Comparison of ENCODE assay signal across 20 cellular contexts in the genomic region with DNA sequence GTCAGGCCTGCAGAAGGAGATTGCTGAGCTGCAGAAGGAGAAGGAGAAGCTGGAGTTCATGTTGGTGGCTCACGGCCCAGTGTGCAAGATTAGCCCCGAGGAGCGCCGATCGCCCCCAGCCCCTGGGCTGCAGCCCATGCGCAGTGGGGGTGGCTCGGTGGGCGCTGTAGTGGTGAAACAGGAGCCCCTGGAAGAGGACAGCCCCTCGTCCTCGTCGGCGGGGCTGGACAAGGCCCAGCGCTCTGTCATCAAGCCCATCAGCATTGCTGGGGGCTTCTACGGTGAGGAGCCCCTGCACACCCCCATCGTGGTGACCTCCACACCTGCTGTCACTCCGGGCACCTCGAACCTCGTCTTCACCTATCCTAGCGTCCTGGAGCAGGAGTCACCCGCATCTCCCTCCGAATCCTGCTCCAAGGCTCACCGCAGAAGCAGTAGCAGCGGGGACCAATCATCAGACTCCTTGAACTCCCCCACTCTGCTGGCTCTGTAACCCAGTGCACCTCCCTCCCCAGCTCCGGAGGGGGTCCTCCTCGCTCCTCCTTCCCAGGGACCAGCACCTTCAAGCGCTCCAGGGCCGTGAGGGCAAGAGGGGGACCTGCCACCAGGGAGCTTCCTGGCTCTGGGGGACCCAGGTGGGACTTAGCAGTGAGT. TPM values are rescaled to one million over a fixed set of nuclear protein-coding genes. Genes with fewer than 3 reads are reported as not detected.
DNase-seq lines count a peak whose midpoint lies in the region; ATAC-seq, FAIRE-seq and TF ChIP-seq lines count a peak whose summit lies in the region.
"Had no signal": no experiment of that assay in that cellular context is flagged by ENCODE, and none has a peak within 500 bp of the region (broad histone marks: within the 10 kb centered on the region; RNA-seq: fewer than 3 reads in every experiment).

No MANE protein-coding gene starts in this region.

- CTCF ChIA-PET in HepG2 (lab: Yijun Ruan, JAX; ENCODE audit: low intra/inter-chr PET ratio, low total read pairs) (no interaction called here), MCF 10A (lab: Yijun Ruan, JAX) (interaction anchor here (0.6 kb wide), 2 partner anchors 63 to 367 kb away, joined by 3 to 4 read pairs; no protein-coding TSS in a partner anchor)
- CTCF ChIA-PET in naive thymus-derived CD4-positive, alpha-beta T cell (lab: Charles Lee): interaction anchor here (1.7 kb wide), 1 partner anchor 12 kb away, joined by 3 read pairs; no protein-coding TSS in a partner anchor

- H3K4me1 ChIP-seq in HepG2 (ENCODE audit: insufficient read depth, low read length): peaks cover 22% of the 10 kb centered on the region
- peaks cover 0 to 19% (median 8%) of the 10 kb centered on the region in 4 donors for H3K4me1 ChIP-seq in right lobe of liver
- H3K4me1 ChIP-seq in naive thymus-derived CD4-positive, alpha-beta T cell (ENCODE audit: control insufficient read depth in 2 of 2, insufficient read depth in 2 of 2, low read length in 2 of 2): peaks cover 28 to 48% of the 10 kb centered on the region in 2 donors

- H3K9me3 Mint-ChIP-seq in naive thymus-derived CD4-positive, alpha-beta T cell: no peaks in the 10 kb centered on the region
- no peaks in the 10 kb centered on the region for H3K9me3 Mint-ChIP-seq in MCF 10A (ENCODE audit: unreplicated experiment)
- H3K9me3 Mint-ChIP-seq: activated naive CD4-positive, alpha-beta T cell treated with anti-CD3 and anti-CD28 coated beads, Interleukin-2, amount 50 U/mL, for 24 hours; stimulated activated memory B cell treated with anti-CD40 and anti-IgM and Interleukin-4, amounts not matched to agents 10 μg/mL and 1 μg/mL and 100 μg/mL, for 72 hours; WTC11 had no signal

- WGBS in HepG2 (ENCODE audit: low lambda C conversion rate): 96% methylated on average over 26 of the region's 27 CpGs
- WGBS in right lobe of liver (ENCODE audit: insufficient coverage, low coverage, low lambda C conversion rate, missing lambda C conversion rate): no CpG with 5 or more reads among the region's 27 CpGs

- no peak for TF ChIP-seq CTCF in HepG2 (CRISPR knock-in tag; IDR thresholded peaks at IDR 0.05)
- TF ChIP-seq CTCF in right lobe of liver (IDR thresholded peaks at IDR 0.05): no peak
- no peak for TF ChIP-seq CTCF in MCF 10A (IDR thresholded peaks at IDR 0.05; ENCODE audit: unreplicated experiment)

- DNase-seq in HepG2 (ENCODE audit: low spot score): no peak
- DNase-seq in right lobe of liver: no peak
- DNase-seq in T-helper 17 cell: no peak
- no peak for DNase-seq in naive thymus-derived CD4-positive, alpha-beta T cell
- no peak for DNase-seq in NCI-H2227 (lab: John Stamatoyannopoulos, UW; ENCODE audit: unreplicated experiment)
- DNase-seq in HPDE6-E6E7 (ENCODE audit: extremely low spot score): no peak
- DNase-seq in MCF 10A (ENCODE audit: unreplicated experiment): no peak
- DNase-seq: activated CD8-positive, alpha-beta memory T cell treated with anti-CD3 and anti-CD28 coated beads, Interleukin-2, amount 50 U/mL, for 48 hours; Karpas-422; left ventricle myocardium superior; NCI-H1105; NCI-H2081 treated with DMSO at 0.1 percent for 48 hours; NCI-H510A treated with DMSO at 0.1 percent for 48 hours; right cardiac atrium had no signal

- H3K27ac ChIP-seq in HepG2 (ENCODE audit: extremely low read length, insufficient read depth, low read length): no peak overlapping the region
- no peak overlapping the region for H3K27ac ChIP-seq in right lobe of liver
- no peak overlapping the region for H3K27ac ChIP-seq in naive thymus-derived CD4-positive, alpha-beta T cell (ENCODE audit: low read depth, low read length)

- no peak overlapping the region for H2AFZ ChIP-seq in HepG2 (ENCODE audit: low read length)

- H4K20me1 ChIP-seq in HepG2 (ENCODE audit: insufficient read depth, low read length): peaks cover 34% of the 10 kb centered on the region; the same call in 1 of the 2 replicates

- no TSS peak for BruUV-seq in HepG2 (replicated peaks; lab: Mats Ljungman, UMichigan)
- BruUV-seq in MCF 10A (replicated peaks; lab: Mats Ljungman, UMichigan): no TSS peak

- no peaks in the 10 kb centered on the region for H3K27me3 ChIP-seq in HepG2 (ENCODE audit: control insufficient read depth in 1 of 2, insufficient read depth in 2 of 2, low read length in 2 of 2)
- no peaks in the 10 kb centered on the region for H3K27me3 ChIP-seq in right lobe of liver
- no peaks in the 10 kb centered on the region for H3K27me3 ChIP-seq in naive thymus-derived CD4-positive, alpha-beta T cell (ENCODE audit: control insufficient read depth in 2 of 2, insufficient read depth in 2 of 2, low read length in 2 of 2)
- H3K27me3 ChIP-seq: tibial artery had no signal

- no peak for TF ChIP-seq POLR2A in HepG2 (IDR thresholded peaks at IDR 0.05; ENCODE audit: insufficient read depth in 1 of 2, low read depth in 2 of 2, low read length in 2 of 2)
- no peak for TF ChIP-seq POLR2A in right lobe of liver (IDR thresholded peaks at IDR 0.05)

- TF ChIP-seq EP300 in HepG2 (IDR thresholded peaks at IDR 0.05; ENCODE audit: low read depth in 2 of 2, low read length in 2 of 2) (no peak), HepG2 (CRISPR knock-in tag; IDR thresholded peaks at IDR 0.05; ENCODE audit: borderline replicate concordance) (no peak)

- no peak for FAIRE-seq in HepG2 (lab: Jason Lieb, UNC)
- FAIRE-seq: D721Med, H1 had no signal

- ATAC-seq in HepG2: no peak
- ATAC-seq in right lobe of liver: no peak
- ATAC-seq in T-helper 17 cell: no peak
- ATAC-seq in naive thymus-derived CD4-positive, alpha-beta T cell: no peak
- ATAC-seq: stimulated activated memory B cell treated with anti-CD40 and anti-IgM and Interleukin-4, amounts not matched to agents 10 μg/mL and 1 μg/mL and 100 μg/mL, for 72 hours; WTC11 had no signal

- intact Hi-C loops in HepG2 (cut with micrococcal nuclease; ENCODE audit: unreplicated experiment) (no loop called here), right lobe of liver (cut with DNase I) (no loop called here), MCF 10A (cut with micrococcal nuclease) (no loop called here)
- intact Hi-C loops in naive thymus-derived CD4-positive, alpha-beta T cell (cut with micrococcal nuclease): loop anchor here in 1 of 2 donors (2.0 kb wide), 1 partner anchor 41 kb away; no protein-coding TSS in a partner anchor

- H3K27me3 Mint-ChIP-seq in T-helper 17 cell (no peaks in the 10 kb centered on the region), MCF 10A (ENCODE audit: insufficient read depth, unreplicated experiment) (no peaks in the 10 kb centered on the region)
- H3K27me3 Mint-ChIP-seq in naive thymus-derived CD4-positive, alpha-beta T cell: no peaks in the 10 kb centered on the region
- H3K27me3 Mint-ChIP-seq: activated naive CD4-positive, alpha-beta T cell treated with anti-CD3 and anti-CD28 coated beads, Interleukin-2, amount 50 U/mL, for 24 hours had no signal

- peaks cover 51 to 65% of the 10 kb centered on the region in 2 experiments for H3K36me3 ChIP-seq in HepG2 (replicated peaks in 1 of 2; ENCODE audit: control insufficient read depth in 1 of 2, insufficient read depth in 2 of 2, low read length in 2 of 2)
- H3K36me3 ChIP-seq in right lobe of liver: peaks cover 30 to 69% (median 41%) of the 10 kb centered on the region in 4 donors
- H3K36me3 ChIP-seq in naive thymus-derived CD4-positive, alpha-beta T cell (ENCODE audit: control insufficient read depth in 2 of 3, insufficient read depth in 3 of 3, low read length in 3 of 3): peaks cover 0 to 12% (median 0%) of the 10 kb centered on the region in 3 experiments

- H3K9me3 ChIP-seq in HepG2 (ENCODE audit: low read length): no peaks in the 10 kb centered on the region
- H3K9me3 ChIP-seq in right lobe of liver: no peaks in the 10 kb centered on the region
- H3K9me3 ChIP-seq in T-helper 17 cell (ENCODE audit: control insufficient read depth, low read length, poor library complexity, severe bottlenecking): no peaks in the 10 kb centered on the region
- H3K9me3 ChIP-seq in naive thymus-derived CD4-positive, alpha-beta T cell (ENCODE audit: control insufficient read depth in 2 of 3, low read length in 3 of 3): no peaks in the 10 kb centered on the region
- H3K9me3 ChIP-seq: tibial artery had no signal

- H3K27ac Mint-ChIP-seq in T-helper 17 cell (peak overlapping the region; percentile 99), MCF 10A (ENCODE audit: low read depth, unreplicated experiment) (no peak overlapping the region)
- peak overlapping the region in 8 of 9 donors; percentile 14 to 98 (median 76) for H3K27ac Mint-ChIP-seq in naive thymus-derived CD4-positive, alpha-beta T cell
- H3K27ac Mint-ChIP-seq: stimulated activated memory B cell treated with anti-CD40 and anti-IgM and Interleukin-4, amounts not matched to agents 10 μg/mL and 1 μg/mL and 100 μg/mL, for 72 hours; WTC11 had no signal

- H3K4me3 Mint-ChIP-seq in T-helper 17 cell (no peak overlapping the region), MCF 10A (ENCODE audit: unreplicated experiment) (no peak overlapping the region)
- peak overlapping the region in 3 of 10 donors; percentile 29 to 52 (median 41) for H3K4me3 Mint-ChIP-seq in naive thymus-derived CD4-positive, alpha-beta T cell
- H3K4me3 Mint-ChIP-seq: activated naive CD4-positive, alpha-beta T cell treated with anti-CD3 and anti-CD28 coated beads, Interleukin-2, amount 50 U/mL, for 24 hours; stimulated activated memory B cell treated with anti-CD40 and anti-IgM and Interleukin-4, amounts not matched to agents 10 μg/mL and 1 μg/mL and 100 μg/mL, for 72 hours; WTC11 had no signal

- H3K4me3 ChIP-seq in HepG2 (replicated peaks in 1 of 3; ENCODE audit: insufficient read depth in 1 of 3, low read depth in 2 of 3, low read length in 3 of 3): no peak overlapping the region
- H3K4me3 ChIP-seq in right lobe of liver: no peak overlapping the region
- H3K4me3 ChIP-seq in naive thymus-derived CD4-positive, alpha-beta T cell (ENCODE audit: low read length): no peak overlapping the region
- H3K4me3 ChIP-seq: tibial artery had no signal

- POLR2A ChIA-PET in HepG2 (lab: Yijun Ruan, JAX) (interaction anchor here (1.4 kb wide), 1 partner anchor 16 kb away, joined by 4 read pairs; no protein-coding TSS in a partner anchor), MCF 10A (lab: Yijun Ruan, JAX) (interaction anchor here (0.9 to 4.4 kb wide), 11 partner anchors 9 to 245 kb away, joined by 3 to 22 read pairs (median 4); no protein-coding TSS in a partner anchor)
- POLR2A ChIA-PET in naive thymus-derived CD4-positive, alpha-beta T cell (lab: Charles Lee): interaction anchor here (1.2 kb wide), 1 partner anchor 19 kb away, joined by 3 read pairs; a partner anchor contains a TSS

- H3K4me2 ChIP-seq in HepG2 (ENCODE audit: low read depth, low read length): no peak overlapping the region

- H3K36me3 Mint-ChIP-seq in T-helper 17 cell (ENCODE audit: low read depth) (peaks cover 3% of the 10 kb centered on the region), MCF 10A (ENCODE audit: insufficient read depth, unreplicated experiment) (no peaks in the 10 kb centered on the region)
- H3K36me3 Mint-ChIP-seq in naive thymus-derived CD4-positive, alpha-beta T cell: peaks cover 0 to 41% (median 0%) of the 10 kb centered on the region in 5 donors

- in situ Hi-C loops in HepG2 (cut with HindIII; ENCODE audit: extremely low pct_ligation_motif_present, low pct_unique_long_range_greater_than_20kb): no loop called here

- no peak overlapping the region for H3K9ac ChIP-seq in HepG2 (ENCODE audit: insufficient read depth, low read depth, low read length)

- H3K4me1 Mint-ChIP-seq in T-helper 17 cell (peaks cover 39% of the 10 kb centered on the region), MCF 10A (ENCODE audit: insufficient read depth, unreplicated experiment) (peaks cover 29% of the 10 kb centered on the region)
- H3K4me1 Mint-ChIP-seq in naive thymus-derived CD4-positive, alpha-beta T cell: peaks cover 32 to 60% (median 48%) of the 10 kb centered on the region in 7 donors

- H3K79me2 ChIP-seq in HepG2 (ENCODE audit: insufficient read depth, low read length): no peaks in the 10 kb centered on the region

- no peak for TF ChIP-seq RAD21 in HepG2 (CRISPR knock-in tag; IDR thresholded peaks at IDR 0.05)

RNA-seq across cellular contexts. Expression of a gene that starts 19.4 kb away (rescaled TPM):
- total RNA-seq in HepG2 (2016; rRNA removed; fragmentation: Illumina TruSeq; extraction: Trizol) (2.3 and 3.4 TPM in 2 replicates), right lobe of liver (10 to 100 TPM in 4 of 6 experiments, 1 to 10 TPM in 2; 8.1 to 70.7 (median 14.9) TPM), T-helper 17 cell (100 to 1,000 TPM; 114 to 153 TPM), MCF 10A (2022) (122 and 141 TPM in 2 replicates)
- total RNA-seq in HepG2 (2016; cell fraction: cytosol; rRNA removed; fragmentation: Illumina TruSeq; extraction: Trizol; ENCODE audit: low read depth): 0.53 and 0.61 TPM in 2 replicates
- 2.2 and 4.1 TPM in 2 replicates for total RNA-seq in HepG2 (2016; cell fraction: insoluble cytoplasmic fraction; rRNA removed; fragmentation: Illumina TruSeq; extraction: Trizol)
- total RNA-seq in HepG2 (2016; cell fraction: membrane; rRNA removed; fragmentation: Illumina TruSeq; extraction: Trizol): 1.3 and 1.4 TPM in 2 replicates
- total RNA-seq in HepG2 (2016; cell fraction: nucleus; rRNA removed; fragmentation: Illumina TruSeq; extraction: Trizol): 3.7 and 5.1 TPM in 2 replicates
- polyA plus RNA-seq in HepG2 (2011; rRNA removed): 18.1 and 20.1 TPM in 2 replicates
- polyA plus RNA-seq in HepG2 (2011; cell fraction: cytosol; rRNA removed): 10.9 and 11.2 TPM in 2 replicates
- 37.0 and 47.3 TPM in 2 replicates for polyA plus RNA-seq in HepG2 (2011; cell fraction: nucleus; rRNA removed)
- polyA plus RNA-seq in HepG2 (2012): 25.1 and 31.2 TPM in 2 replicates
- polyA plus RNA-seq in HepG2 (2016; cell fraction: cytosol; fragmentation: Illumina TruSeq; extraction: Trizol; ENCODE audit: low read depth): 0.21 and 0.26 TPM in 2 replicates
- 2.0 and 2.4 TPM in 2 replicates for polyA plus RNA-seq in HepG2 (2016; cell fraction: insoluble cytoplasmic fraction; fragmentation: Illumina TruSeq; extraction: Trizol; ENCODE audit: low read depth)
- 0.46 and 0.51 TPM in 2 replicates for polyA plus RNA-seq in HepG2 (2016; cell fraction: membrane; fragmentation: Illumina TruSeq; extraction: Trizol; ENCODE audit: low read depth)
- polyA plus RNA-seq in HepG2 (2016; cell fraction: nucleus; fragmentation: Illumina TruSeq; extraction: Trizol; ENCODE audit: insufficient read depth, low read depth): 3.9 and 4.9 TPM in 2 replicates
- polyA minus RNA-seq in HepG2 (2011; rRNA and poly(A)+ RNA removed; ENCODE audit: low replicate concordance): 62.9 and 84.8 TPM in 2 replicates
- 27.1 and 28.7 TPM in 2 replicates for polyA minus RNA-seq in HepG2 (2011; cell fraction: cytosol; rRNA and poly(A)+ RNA removed)
- polyA minus RNA-seq in HepG2 (2011; cell fraction: nucleus; rRNA and poly(A)+ RNA removed): 47.9 and 53.6 TPM in 2 replicates
- total RNA-seq in naive thymus-derived CD4-positive, alpha-beta T cell: 100 to 1,000 TPM in 1 of 5 experiments, 10 to 100 TPM in 2, 1 to 10 TPM in 1, under 1 TPM in 1; 0.81 to 251 (median 33.9) TPM
- 1 to 10 TPM in 1 of 2 donors, under 1 TPM in 1; 0.25 to 1.3 TPM for polyA plus RNA-seq in naive thymus-derived CD4-positive, alpha-beta T cell
